10 cellular contexts compared by ENCODE assay signal in the genomic region with DNA sequence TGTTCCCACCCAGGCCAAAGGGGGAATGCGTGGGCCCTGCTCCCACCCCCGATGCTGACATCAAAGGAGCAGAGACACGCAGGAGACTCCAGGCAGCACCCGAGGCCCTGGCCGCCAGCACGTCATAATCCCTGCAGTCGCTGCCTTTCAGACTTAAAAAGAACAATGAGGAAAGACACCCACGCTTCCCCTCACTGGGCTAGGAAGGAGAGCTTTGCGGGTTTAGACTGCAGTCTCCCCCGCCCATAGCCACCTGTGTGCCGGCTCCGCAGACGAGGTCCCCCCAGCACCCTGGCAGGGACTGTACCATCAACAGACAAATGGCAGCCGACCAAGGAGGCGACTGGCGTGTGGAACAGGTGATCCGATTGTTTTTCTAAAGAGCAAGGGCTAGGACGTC. TPM values are rescaled to one million over a fixed set of nuclear protein-coding genes. Genes with fewer than 3 reads are reported as not detected.
DNase-seq lines count a peak whose midpoint lies in the region; ATAC-seq, FAIRE-seq and TF ChIP-seq lines count a peak whose summit lies in the region.
"Had no signal": no experiment of that assay in that cellular context is flagged by ENCODE, and none has a peak within 500 bp of the region (broad histone marks: within the 10 kb centered on the region; RNA-seq: fewer than 3 reads in every experiment).

No MANE protein-coding gene starts in this region.

- H3K4me1 Mint-ChIP-seq in activated T-helper 1 cell treated with anti-CD3 and anti-CD28 coated beads, Interleukin-12 subunit alpha, Interleukin-12 subunit beta, Interleukin-2, Interleukin-4 antibody, amounts not matched to agents 30 ng/mL and 10 ng/mL and 1 ng/mL, durations not matched to agents 14 hours and 24 hours and 36 hours (ENCODE audit: low read depth) = peaks cover 20% of the 10 kb centered on the region
- peaks cover 25% of the 10 kb centered on the region for H3K4me1 Mint-ChIP-seq in stimulated activated naive CD8-positive, alpha-beta T cell treated with anti-CD3 and anti-CD28 coated beads, Interleukin-15, amount 100 ng/mL, for 72 hours

- peak overlapping the region; percentile 56 for H3K4me3 Mint-ChIP-seq in activated T-helper 1 cell treated with anti-CD3 and anti-CD28 coated beads, Interleukin-12 subunit alpha, Interleukin-12 subunit beta, Interleukin-2, Interleukin-4 antibody, amounts not matched to agents 30 ng/mL and 10 ng/mL and 1 ng/mL, durations not matched to agents 14 hours and 24 hours and 36 hours
- H3K4me3 Mint-ChIP-seq in stimulated activated naive CD8-positive, alpha-beta T cell treated with anti-CD3 and anti-CD28 coated beads, Interleukin-15, amount 100 ng/mL, for 72 hours = peak overlapping the region; percentile 63 to 79

- peak overlapping the region; percentile 32 for H3K27ac Mint-ChIP-seq in activated T-helper 1 cell treated with anti-CD3 and anti-CD28 coated beads, Interleukin-12 subunit alpha, Interleukin-12 subunit beta, Interleukin-2, Interleukin-4 antibody, amounts not matched to agents 30 ng/mL and 10 ng/mL and 1 ng/mL, durations not matched to agents 14 hours and 24 hours and 36 hours
- no peak overlapping the region for H3K27ac Mint-ChIP-seq in stimulated activated naive CD8-positive, alpha-beta T cell treated with anti-CD3 and anti-CD28 coated beads, Interleukin-15, amount 100 ng/mL, for 72 hours

- FAIRE-seq in RCC 7860 (lab: Jason Lieb, UNC) = no peak

- H3K27ac ChIP-seq in heart left ventricle = peak overlapping the region in 4 of 12 donors; percentile 4 to 30 (median 24)
- H3K27ac ChIP-seq in right cardiac atrium (ENCODE audit: low read length) = no peak overlapping the region
- H3K27ac ChIP-seq in iPS-18a (ENCODE audit: low read length) = no peak overlapping the region

- peaks cover 4% of the 10 kb centered on the region for H3K9me3 Mint-ChIP-seq in activated T-helper 1 cell treated with anti-CD3 and anti-CD28 coated beads, Interleukin-12 subunit alpha, Interleukin-12 subunit beta, Interleukin-2, Interleukin-4 antibody, amounts not matched to agents 30 ng/mL and 10 ng/mL and 1 ng/mL, durations not matched to agents 14 hours and 24 hours and 36 hours
- no peaks in the 10 kb centered on the region for H3K9me3 Mint-ChIP-seq in stimulated activated naive CD8-positive, alpha-beta T cell treated with anti-CD3 and anti-CD28 coated beads, Interleukin-15, amount 100 ng/mL, for 72 hours

- peaks cover 0 to 6% (median 0%) of the 10 kb centered on the region in 9 donors for H3K27me3 ChIP-seq in heart left ventricle
- H3K27me3 ChIP-seq in right cardiac atrium (ENCODE audit: control insufficient read depth, insufficient read depth) = no peaks in the 10 kb centered on the region
- H3K27me3 ChIP-seq in iPS-18a (ENCODE audit: control insufficient read depth, insufficient read depth, low read length) = peaks cover 23% of the 10 kb centered on the region
- H3K27me3 ChIP-seq: adrenal gland had no signal

- H3K36me3 Mint-ChIP-seq in activated T-helper 1 cell treated with anti-CD3 and anti-CD28 coated beads, Interleukin-12 subunit alpha, Interleukin-12 subunit beta, Interleukin-2, Interleukin-4 antibody, amounts not matched to agents 30 ng/mL and 10 ng/mL and 1 ng/mL, durations not matched to agents 14 hours and 24 hours and 36 hours (ENCODE audit: low read depth) = peaks cover 1% of the 10 kb centered on the region

- intact Hi-C loops in heart left ventricle (cut with DNase I) (loop anchor here in 7 of 10 donors (5.0 to 10.0 kb wide), 5 partner anchors 49 to 363 kb away; no protein-coding TSS in a partner anchor), right cardiac atrium (cut with DNase I) (loop anchor here in 3 of 4 donors (10.0 kb wide), 2 partner anchors 283 to 363 kb away; no protein-coding TSS in a partner anchor)
- intact Hi-C loops in activated T-helper 1 cell treated with anti-CD3 and anti-CD28 coated beads, Interleukin-12 subunit alpha, Interleukin-12 subunit beta, Interleukin-2, Interleukin-4 antibody, amounts not matched to agents 30 ng/mL and 10 ng/mL and 1 ng/mL, durations not matched to agents 14 hours and 24 hours and 36 hours (cut with micrococcal nuclease) = no loop called here

- peak in 1 of 4 donors; percentile 78 for ATAC-seq in heart left ventricle
- ATAC-seq in right cardiac atrium = no peak
- ATAC-seq in stimulated activated naive CD8-positive, alpha-beta T cell treated with anti-CD3 and anti-CD28 coated beads, Interleukin-15, amount 100 ng/mL, for 72 hours = peak; percentile 64
- ATAC-seq in GM21576 (IDR thresholded peaks at IDR 0.05; ENCODE audit: unreplicated experiment) = no peak

- no peak for TF ChIP-seq POLR2A in heart left ventricle (IDR thresholded peaks at IDR 0.05)

- H3K36me3 ChIP-seq in heart left ventricle (peaks cover 0 to 6% (median 0%) of the 10 kb centered on the region in 9 donors), iPS-18a (ENCODE audit: control insufficient read depth, low read depth, low read length) (no peaks in the 10 kb centered on the region)
- H3K36me3 ChIP-seq: adrenal gland had no signal

- no peak overlapping the region for H3K9ac ChIP-seq in iPS-18a (ENCODE audit: low read length)

- H3K4me1 ChIP-seq in heart left ventricle (peaks cover 0 to 61% (median 30%) of the 10 kb centered on the region in 12 donors), right cardiac atrium (ENCODE audit: control insufficient read depth, insufficient read depth, low read length) (peaks cover 20% of the 10 kb centered on the region), iPS-18a (ENCODE audit: control insufficient read depth, low read depth, low read length) (peaks cover 20% of the 10 kb centered on the region)

- H3K9me3 ChIP-seq in heart left ventricle (no peaks in the 10 kb centered on the region), right cardiac atrium (ENCODE audit: control insufficient read depth, low read length) (no peaks in the 10 kb centered on the region), iPS-18a (ENCODE audit: control insufficient read depth, low read depth, low read length) (no peaks in the 10 kb centered on the region)
- H3K9me3 ChIP-seq: adrenal gland had no signal

- 63 to 84% (median 70%) methylated on average over 18 of the region's 18 CpGs for WGBS in heart left ventricle, 4 donors
- WGBS in right cardiac atrium = 69% methylated on average over 18 of the region's 18 CpGs

- no peak for TF ChIP-seq CTCF in heart left ventricle (IDR thresholded peaks at IDR 0.05)

- H3K27me3 Mint-ChIP-seq in activated T-helper 1 cell treated with anti-CD3 and anti-CD28 coated beads, Interleukin-12 subunit alpha, Interleukin-12 subunit beta, Interleukin-2, Interleukin-4 antibody, amounts not matched to agents 30 ng/mL and 10 ng/mL and 1 ng/mL, durations not matched to agents 14 hours and 24 hours and 36 hours (ENCODE audit: insufficient read depth) = peaks cover 43% of the 10 kb centered on the region
- peaks cover 27% of the 10 kb centered on the region for H3K27me3 Mint-ChIP-seq in stimulated activated naive CD8-positive, alpha-beta T cell treated with anti-CD3 and anti-CD28 coated beads, Interleukin-15, amount 100 ng/mL, for 72 hours

- DNase-seq in heart left ventricle (peak in 2 of 5 donors; percentile 37 to 47), right cardiac atrium (no peak), RCC 7860 (ENCODE audit: low spot score) (no peak), DMS153 (lab: John Stamatoyannopoulos, UW) (no peak)
- no peak for DNase-seq in activated T-helper 1 cell treated with anti-CD3 and anti-CD28 coated beads, Interleukin-12 subunit alpha, Interleukin-12 subunit beta, Interleukin-2, Interleukin-4 antibody, amounts not matched to agents 30 ng/mL and 10 ng/mL and 1 ng/mL, durations not matched to agents 14 hours and 24 hours and 36 hours (ENCODE audit: low spot score)
- peak; percentile 8 to 43 for DNase-seq in stimulated activated naive CD8-positive, alpha-beta T cell treated with anti-CD3 and anti-CD28 coated beads, Interleukin-15, amount 100 ng/mL, for 72 hours
- DNase-seq: NCI-H1930 had no signal

- H3K4me3 ChIP-seq in heart left ventricle (peak overlapping the region in 9 of 12 donors; percentile 34 to 70 (median 64)), right cardiac atrium (ENCODE audit: low read length) (no peak overlapping the region), iPS-18a (ENCODE audit: low read length) (peak overlapping the region; percentile 50)

RNA-seq across cellular contexts. Expression of a gene that starts 1.3 kb away (rescaled TPM):
- total RNA-seq in heart left ventricle (10 to 100 TPM; 20.4 to 38.2 (median 29.1) TPM), right cardiac atrium (10 to 100 TPM; 52.0 to 86.0 (median 63.9) TPM)
- polyA plus RNA-seq in heart left ventricle (10 to 100 TPM; 14.7 to 21.1 TPM), right cardiac atrium (35.2 TPM)
- total RNA-seq in activated T-helper 1 cell treated with anti-CD3 and anti-CD28 coated beads, Interleukin-12 subunit alpha, Interleukin-12 subunit beta, Interleukin-2, Interleukin-4 antibody, amounts not matched to agents 30 ng/mL and 10 ng/mL and 1 ng/mL, durations not matched to agents 14 hours and 24 hours and 36 hours = 2.8 and 3.6 TPM in 2 replicates

Comparison
In these comparisons a context has a peak if more than half of its experiments do, and no peak if none do; other contexts are left out.
1. DNase-seq: peak in stimulated activated naive CD8-positive, alpha-beta T cell treated with anti-CD3 and anti-CD28 coated beads, Interleukin-15, amount 100 ng/mL, for 72 hours (2 of 2); none in right cardiac atrium (0 of 3), activated T-helper 1 cell treated with anti-CD3 and anti-CD28 coated beads, Interleukin-12 subunit alpha, Interleukin-12 subunit beta, Interleukin-2, Interleukin-4 antibody, amounts not matched to agents 30 ng/mL and 10 ng/mL and 1 ng/mL, durations not matched to agents 14 hours and 24 hours and 36 hours (single experiment), RCC 7860 (single experiment) and DMS153 (single experiment).